Comparison of ENCODE assay signal across 8 cellular contexts in the genomic region with DNA sequence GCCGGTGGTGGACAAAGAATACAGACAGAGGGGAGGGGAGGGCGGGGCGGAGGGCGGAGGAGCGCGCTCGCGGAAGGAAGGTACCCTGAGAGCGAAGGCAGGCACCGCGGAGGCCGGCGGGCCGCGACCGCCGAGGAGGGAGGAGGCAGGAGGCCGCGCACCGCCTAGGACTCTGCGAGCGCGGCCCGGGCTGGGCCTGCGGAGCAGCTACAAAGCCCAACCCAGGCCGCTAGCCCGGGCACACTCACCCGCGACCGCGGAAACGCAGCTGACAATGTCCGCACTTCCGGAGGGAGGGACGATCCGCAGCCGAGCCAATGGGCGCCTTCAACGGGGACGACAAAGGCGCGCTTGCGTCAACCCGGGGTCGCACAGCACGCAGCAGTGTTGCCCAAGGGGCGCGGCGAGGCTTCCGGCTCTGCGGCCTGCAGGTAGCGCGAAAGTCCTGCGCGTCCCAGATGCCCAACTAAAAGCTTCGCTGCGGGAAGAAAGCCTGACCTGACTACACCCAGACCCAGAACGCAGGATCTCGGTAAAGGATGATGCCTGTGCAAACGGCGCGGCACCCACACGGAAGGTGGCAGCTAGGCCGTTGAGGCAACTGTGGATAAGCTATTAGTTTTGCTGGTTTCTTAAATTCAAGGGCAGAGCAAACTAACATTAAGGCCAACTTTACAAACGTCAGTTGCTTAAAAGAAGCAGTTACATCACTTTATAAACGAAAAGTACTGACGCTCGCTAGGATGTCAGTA. TPM values are rescaled to one million over a fixed set of nuclear protein-coding genes. Genes with fewer than 3 reads are reported as not detected.
A peak's percentile ranks its signal among the peaks of the same experiment; 100 is the strongest.
DNase-seq lines count a peak whose midpoint lies in the region; ATAC-seq and TF ChIP-seq lines count a peak whose summit lies in the region.

TSS of gene C18orf32 (minus strand) at position 276 of the 752 bp plus-strand sequence. CDS start 3,486 bp downstream, outside the sequence.

- H3K4me3 ChIP-seq in ascending aorta = peak within 1 kb of the TSS; percentile 58 to 96

- H3K27ac ChIP-seq in ascending aorta = peak within 1 kb of the TSS; percentile 93 to 98

- intact Hi-C loops in ascending aorta (cut with DNase I) = loop anchor here (1.0 to 10.0 kb wide), 6 partner anchors 328 to 1555 kb away; partner anchors contain the start of genes MBD1, SMAD2 and SMAD4

- no peaks in the 10 kb centered on the region for H3K9me3 ChIP-seq in ascending aorta

- peaks cover 40% of the 10 kb centered on the region for H3K4me1 Mint-ChIP-seq in T-helper 2 cell treated with Interferon-gamma antibody and Interleukin-4, amounts not matched to agents 5 μg/mL and 100 μg/mL, for 36 hours (ENCODE audit: low read depth)

- no peaks in the 10 kb centered on the region for H3K9me3 Mint-ChIP-seq in T-helper 2 cell treated with Interferon-gamma antibody and Interleukin-4, amounts not matched to agents 5 μg/mL and 100 μg/mL, for 36 hours

- peaks cover 61% of the 10 kb centered on the region for H3K36me3 Mint-ChIP-seq in T-helper 2 cell treated with Interferon-gamma antibody and Interleukin-4, amounts not matched to agents 5 μg/mL and 100 μg/mL, for 36 hours (ENCODE audit: low read depth)

- peak within 1 kb of the TSS; percentile 98 for H3K27ac Mint-ChIP-seq in T-helper 2 cell treated with Interferon-gamma antibody and Interleukin-4, amounts not matched to agents 5 μg/mL and 100 μg/mL, for 36 hours

- DNase-seq in NCI-H1930 (lab: John Stamatoyannopoulos, UW) (peak; percentile 93 to 98), ascending aorta (ENCODE audit: low spot score in 2 of 2) (peak; percentile 71 to 97), hepatic stellate cell (ENCODE audit: low spot score) (peak; percentile 96), renal cortical epithelial cell (ENCODE audit: low read depth) (peak; percentile 78), cortex of kidney (lab: John Stamatoyannopoulos, UW) (no peak)
- peak; percentile 93 for DNase-seq in T-helper 2 cell treated with Interferon-gamma antibody and Interleukin-4, amounts not matched to agents 5 μg/mL and 100 μg/mL, for 36 hours (ENCODE audit: low spot score)

- peaks cover 23 to 45% of the 10 kb centered on the region in 2 donors for H3K36me3 ChIP-seq in ascending aorta

- peaks cover 4 to 13% of the 10 kb centered on the region in 2 donors for H3K4me1 ChIP-seq in ascending aorta

- H3K4me3 Mint-ChIP-seq in T-helper 2 cell treated with Interferon-gamma antibody and Interleukin-4, amounts not matched to agents 5 μg/mL and 100 μg/mL, for 36 hours = peak within 1 kb of the TSS; percentile 98

- no peaks in the 10 kb centered on the region for H3K27me3 ChIP-seq in ascending aorta

- ATAC-seq in GM18502 (IDR thresholded peaks at IDR 0.05; ENCODE audit: poor library complexity, unreplicated experiment) = peak; percentile 95
- ATAC-seq in HG02970 (IDR thresholded peaks at IDR 0.05; ENCODE audit: low FRiP score, unreplicated experiment) = peak; percentile 92

- no peaks in the 10 kb centered on the region for H3K27me3 Mint-ChIP-seq in T-helper 2 cell treated with Interferon-gamma antibody and Interleukin-4, amounts not matched to agents 5 μg/mL and 100 μg/mL, for 36 hours (ENCODE audit: low read depth)

- TF ChIP-seq CTCF in ascending aorta (IDR thresholded peaks at IDR 0.05) = no peak

RNA-seq across cellular contexts. Expression of gene C18orf32, which starts in this region (rescaled TPM):
- total RNA-seq in ascending aorta = 7.8 TPM
- total RNA-seq in renal cortical epithelial cell = 32.0 and 42.2 TPM in 2 replicates
